ENCODE assay signal across 29 cellular contexts in the genomic region with DNA sequence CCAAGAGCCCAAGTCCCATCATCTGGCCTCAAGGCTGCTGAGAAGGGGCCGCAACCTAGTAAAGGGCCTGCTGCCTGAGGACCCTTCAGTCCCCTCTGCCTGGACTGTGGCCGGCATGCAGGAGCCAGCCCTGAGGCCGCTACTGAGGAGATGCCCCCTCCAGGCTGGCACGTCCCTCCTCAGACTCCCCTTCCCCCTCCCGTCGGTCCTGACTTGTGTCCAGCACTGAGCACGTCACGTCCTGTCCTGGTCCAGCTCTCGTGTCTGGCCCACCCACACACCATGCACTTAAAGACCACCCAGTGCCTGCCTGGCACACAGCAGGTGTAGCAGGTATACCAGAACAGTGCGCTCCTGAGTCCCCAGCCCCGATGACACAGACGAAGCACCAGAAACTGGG. TPM values are rescaled to one million over a fixed set of nuclear protein-coding genes. Genes with fewer than 3 reads are reported as not detected.
"Had no signal": no experiment of that assay in that cellular context is flagged by ENCODE, and none has a peak within 500 bp of the region (broad histone marks: within the 10 kb centered on the region; RNA-seq: fewer than 3 reads in every experiment).

No MANE protein-coding gene starts in this region.

- H3K4me3 ChIP-seq: colonic mucosa, esophagus muscularis mucosa, gastroesophageal sphincter, heart left ventricle, hepatocyte, neural progenitor cell, ovary, right lobe of liver, testis, tibial nerve, upper lobe of left lung had no signal

- FAIRE-seq: endothelial cell of umbilical vein, kidney had no signal

- H3K4me1 Mint-ChIP-seq: endodermal cell, nephron had no signal

- H3K27ac Mint-ChIP-seq: dendritic cell treated with granulocyte-macrophage colony-stimulating factor and Interleukin-4, amounts not matched to agents 40 ng/mL and 50 ng/mL, for 4 days; endodermal cell; naive thymus-derived CD4-positive, alpha-beta T cell; nephron; neural progenitor cell; stimulated activated effector memory CD8-positive, alpha-beta T cell treated with anti-CD3 and anti-CD28 coated beads, Interleukin-12 subunit alpha, Interleukin-12 subunit beta, amount 100 ng/mL, for 72 hours had no signal

- H3K27ac ChIP-seq: colonic mucosa, esophagus muscularis mucosa, foreskin keratinocyte, heart left ventricle, hepatocyte, neural progenitor cell, ovary, right lobe of liver, testis, upper lobe of left lung had no signal

- H3K4me1 ChIP-seq: colonic mucosa, esophagus muscularis mucosa, foreskin keratinocyte, gastroesophageal sphincter, neural progenitor cell, right lobe of liver, upper lobe of left lung had no signal

- DNase-seq: colonic mucosa; effector CD8-positive, alpha-beta T cell; endodermal cell; foreskin keratinocyte; heart left ventricle; mesenchymal stem cell; naive thymus-derived CD4-positive, alpha-beta T cell; nucleus accumbens; ovary; right lobe of liver; stimulated activated CD4-positive, alpha-beta T cell treated with anti-CD3 and anti-CD28 coated beads, Interleukin-2, amount 100 ng/mL, for 24 hours; stimulated activated CD4-positive, alpha-beta T cell treated with anti-CD3 and anti-CD28 coated beads, Interleukin-4, amount 100 ng/mL, for 24 hours; stimulated activated naive CD8-positive, alpha-beta T cell treated with anti-CD3 and anti-CD28 coated beads, Interleukin-15, Interleukin-2, amounts not matched to agents 100 U/mL and 50 U/mL, for 24 hours; substantia nigra; testis; upper lobe of left lung had no signal

- ATAC-seq: foreskin keratinocyte; gastroesophageal sphincter; heart left ventricle; left lobe of liver; naive thymus-derived CD4-positive, alpha-beta T cell; stimulated activated effector memory CD8-positive, alpha-beta T cell treated with anti-CD3 and anti-CD28 coated beads, Interleukin-12 subunit alpha, Interleukin-12 subunit beta, amount 100 ng/mL, for 72 hours; stimulated activated naive CD8-positive, alpha-beta T cell treated with anti-CD3 and anti-CD28 coated beads, Interleukin-15, Interleukin-2, amounts not matched to agents 100 U/mL and 50 U/mL, for 24 hours had no signal

- H3K36me3 ChIP-seq: neural progenitor cell, ovary had no signal

- H3K9ac ChIP-seq: neural progenitor cell had no signal

- H3K27me3 ChIP-seq: colonic mucosa, esophagus muscularis mucosa, foreskin keratinocyte, gastroesophageal sphincter, heart left ventricle, hepatocyte, neural progenitor cell, ovary, right lobe of liver, testis, tibial nerve, upper lobe of left lung had no signal

- H3K4me2 ChIP-seq: hepatocyte, neural progenitor cell had no signal

- H3K4me3 Mint-ChIP-seq: dendritic cell treated with granulocyte-macrophage colony-stimulating factor and Interleukin-4, amounts not matched to agents 40 ng/mL and 50 ng/mL, for 4 days; endodermal cell; mesothelial cell of epicardium; naive thymus-derived CD4-positive, alpha-beta T cell; nephron; neural progenitor cell; stimulated activated effector memory CD8-positive, alpha-beta T cell treated with anti-CD3 and anti-CD28 coated beads, Interleukin-12 subunit alpha, Interleukin-12 subunit beta, amount 100 ng/mL, for 72 hours had no signal

- H3K36me3 Mint-ChIP-seq: neural progenitor cell had no signal

- H3K27me3 Mint-ChIP-seq: dendritic cell treated with granulocyte-macrophage colony-stimulating factor and Interleukin-4, amounts not matched to agents 40 ng/mL and 50 ng/mL, for 4 days; naive thymus-derived CD4-positive, alpha-beta T cell had no signal

- H2AFZ ChIP-seq: hepatocyte, neural progenitor cell had no signal

- H3K9me3 Mint-ChIP-seq: dendritic cell treated with granulocyte-macrophage colony-stimulating factor and Interleukin-4, amounts not matched to agents 40 ng/mL and 50 ng/mL, for 4 days; endodermal cell; mesothelial cell of epicardium; naive thymus-derived CD4-positive, alpha-beta T cell; nephron; neural progenitor cell; stimulated activated effector memory CD8-positive, alpha-beta T cell treated with anti-CD3 and anti-CD28 coated beads, Interleukin-12 subunit alpha, Interleukin-12 subunit beta, amount 100 ng/mL, for 72 hours had no signal

- H3K9me3 ChIP-seq: colonic mucosa, esophagus muscularis mucosa, gastroesophageal sphincter, heart left ventricle, ovary, right lobe of liver, testis, tibial nerve, upper lobe of left lung had no signal

RNA-seq across cellular contexts. Expression of gene FOXC2, which starts 21.1 kb away (rescaled TPM):
- total RNA-seq: foreskin keratinocyte; hepatocyte; naive thymus-derived CD4-positive, alpha-beta T cell had no signal
- polyA plus RNA-seq: foreskin keratinocyte; naive thymus-derived CD4-positive, alpha-beta T cell had no signal

RNA-seq across cellular contexts. Expression of gene FOXL1, which starts 32.9 kb away (rescaled TPM):
- total RNA-seq: naive thymus-derived CD4-positive, alpha-beta T cell had no signal
- polyA plus RNA-seq: naive thymus-derived CD4-positive, alpha-beta T cell had no signal

RNA-seq across cellular contexts. Expression of gene FOXF1, which starts 35.2 kb away (rescaled TPM):
- total RNA-seq: chondrocyte; endodermal cell; foreskin keratinocyte; naive thymus-derived CD4-positive, alpha-beta T cell had no signal
- polyA plus RNA-seq: foreskin keratinocyte; naive thymus-derived CD4-positive, alpha-beta T cell had no signal
